In the genomic region with DNA sequence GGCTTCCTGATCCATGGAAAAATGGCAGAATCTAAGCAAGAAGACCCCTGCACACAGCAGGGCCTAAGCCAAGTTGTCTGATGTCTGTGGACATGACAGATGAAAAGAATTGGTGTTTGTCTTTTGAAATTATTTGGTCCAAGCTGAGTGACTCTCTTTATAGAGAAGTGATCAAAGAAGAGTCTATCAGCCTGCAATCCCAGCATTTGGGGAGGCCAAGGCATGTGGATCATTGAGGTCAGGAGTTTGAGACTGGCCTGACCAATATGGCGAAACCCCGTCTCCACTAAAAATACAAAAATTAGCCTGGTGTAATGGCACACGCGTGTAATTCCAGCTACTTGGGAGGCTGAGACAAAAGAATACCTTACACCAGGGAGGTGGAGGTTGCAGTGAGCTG, we compare ENCODE assay signal across 25 cellular contexts.
"Had no signal": no experiment of that assay in that cellular context is flagged by ENCODE, and none has a peak within 500 bp of the region (broad histone marks: within the 10 kb centered on the region; RNA-seq: fewer than 3 reads in every experiment).

No MANE protein-coding gene starts in this region.

- H3K9me3 ChIP-seq: tibial artery had no signal

- H3K4me1 Mint-ChIP-seq: naive thymus-derived CD4-positive, alpha-beta T cell; nephron; neural crest cell had no signal

- H3K9me3 Mint-ChIP-seq: neural crest cell had no signal

- ATAC-seq: mucosa of descending colon; naive thymus-derived CD4-positive, alpha-beta T cell; right cardiac atrium; sciatic nerve; stimulated activated naive B cell treated with anti-CD40 and anti-IgM and Interleukin-4, amounts not matched to agents 10 μg/mL and 1 μg/mL and 100 μg/mL, for 72 hours had no signal

- H3K4me1 ChIP-seq: left ventricle myocardium inferior, suprapubic skin, tibial artery had no signal

- DNase-seq: hippocampal formation; kidney; left ventricle myocardium inferior; mesendoderm; midbrain; mucosa of descending colon; naive thymus-derived CD4-positive, alpha-beta T cell; nucleus accumbens; right cardiac atrium; stimulated activated CD4-positive, alpha-beta T cell treated with anti-CD3 and anti-CD28 coated beads, Interleukin-12 subunit alpha, Interleukin-12 subunit beta, amount 100 ng/mL, for 4 hours; stimulated activated CD4-positive, alpha-beta T cell treated with anti-CD3 and anti-CD28 coated beads, Interleukin-15, amount 100 ng/mL, for 24 hours; stimulated activated CD4-positive, alpha-beta T cell treated with anti-CD3 and anti-CD28 coated beads, Interleukin-2, amount 100 ng/mL, for 24 hours; stimulated activated CD4-positive, alpha-beta T cell treated with anti-CD3 and anti-CD28 coated beads, Interleukin-4, amount 100 ng/mL, for 1 hour; stimulated activated naive B cell treated with anti-CD40 and anti-IgM and Interleukin-4, amounts not matched to agents 10 μg/mL and 1 μg/mL and 100 μg/mL, for 72 hours; tibial artery; trophoblast cell had no signal

- H3K4me3 ChIP-seq: left ventricle myocardium inferior, lung, mucosa of descending colon, skin epidermis, suprapubic skin, thoracic aorta, tibial artery had no signal

- H3K4me3 Mint-ChIP-seq: naive thymus-derived CD4-positive, alpha-beta T cell; nephron; neural crest cell; stimulated activated naive B cell treated with anti-CD40 and anti-IgM and Interleukin-4, amounts not matched to agents 10 μg/mL and 1 μg/mL and 100 μg/mL, for 72 hours; stimulated activated naive CD8-positive, alpha-beta T cell treated with anti-CD3 and anti-CD28 coated beads, Interleukin-15, Interleukin-2, amounts not matched to agents 100 ng/mL and 50 ng/mL, for 24 hours had no signal

- H3K27ac ChIP-seq: left ventricle myocardium inferior, skin epidermis, suprapubic skin, thoracic aorta, tibial artery had no signal

- H3K27ac Mint-ChIP-seq: naive thymus-derived CD4-positive, alpha-beta T cell; nephron; progenitor cell of endocrine pancreas; stimulated activated naive B cell treated with anti-CD40 and anti-IgM and Interleukin-4, amounts not matched to agents 10 μg/mL and 1 μg/mL and 100 μg/mL, for 72 hours; stimulated activated naive CD8-positive, alpha-beta T cell treated with anti-CD3 and anti-CD28 coated beads, Interleukin-15, Interleukin-2, amounts not matched to agents 100 ng/mL and 50 ng/mL, for 24 hours had no signal

- H3K36me3 ChIP-seq: left ventricle myocardium inferior, suprapubic skin, thoracic aorta, tibial artery had no signal
